In genomic region chr3:22947741-22948140, GRCh38 we compare ENCODE assay signal across 28 cellular contexts.
"Had no signal": no experiment of that assay in that cellular context is flagged by ENCODE, and none has a peak within 500 bp of the region (broad histone marks: within the 10 kb centered on the region; RNA-seq: fewer than 3 reads in every experiment).

No MANE protein-coding gene starts in this region.

- H3K9me3 ChIP-seq: body of pancreas, colonic mucosa, esophagus squamous epithelium, gastroesophageal sphincter had no signal

- H3K4me3 Mint-ChIP-seq: activated CD4-positive, alpha-beta memory T cell treated with anti-CD3 and anti-CD28 coated beads, Interleukin-2, amount 10 ng/mL, durations not matched to agents 7 days and 5 days; activated CD4-positive, alpha-beta T cell treated with anti-CD3 and anti-CD28 coated beads, Interleukin-2, amount 10 ng/mL, durations not matched to agents 7 days and 5 days; activated naive CD8-positive, alpha-beta T cell; activated T-cell treated with anti-CD3 and anti-CD28 coated beads, Interleukin-2, amount 50 U/mL, for 4 hours; activated T-helper 17 cell treated with anti-CD3 and anti-CD28 coated beads, Interleukin-2, amount 50 U/mL, for 72 hours; WTC11 had no signal

- H3K4me1 ChIP-seq: body of pancreas, colonic mucosa had no signal

- H3K27me3 ChIP-seq: body of pancreas, colonic mucosa, esophagus squamous epithelium, gastroesophageal sphincter had no signal

- H3K9me3 Mint-ChIP-seq: activated CD4-positive, alpha-beta memory T cell treated with anti-CD3 and anti-CD28 coated beads, Interleukin-2, amount 10 ng/mL, durations not matched to agents 7 days and 5 days; activated CD4-positive, alpha-beta T cell treated with anti-CD3 and anti-CD28 coated beads, Interleukin-2, amount 10 ng/mL, durations not matched to agents 7 days and 5 days had no signal

- DNase-seq: activated CD4-positive, alpha-beta memory T cell treated with anti-CD3 and anti-CD28 coated beads, Interleukin-2, amount 10 ng/mL, durations not matched to agents 7 days and 5 days; activated CD4-positive, alpha-beta T cell treated with anti-CD3 and anti-CD28 coated beads for 1 hour; activated CD4-positive, alpha-beta T cell treated with anti-CD3 and anti-CD28 coated beads for 4 hours; activated CD4-positive, alpha-beta T cell treated with anti-CD3 and anti-CD28 coated beads, Interleukin-2, amount 10 ng/mL, durations not matched to agents 7 days and 5 days; activated CD4-positive, alpha-beta T cell treated with anti-CD3 and anti-CD28 coated beads, Interleukin-2, amount 50 U/mL, for 4 hours; activated CD8-positive, alpha-beta memory T cell treated with anti-CD3 and anti-CD28 coated beads, Interleukin-2, amount 50 U/mL, for 48 hours; activated effector memory CD4-positive, alpha-beta T cell treated with Interleukin-2 at 50 U/mL for 16 hours; activated gamma-delta T cell treated with Interleukin-2 at 50 U/mL for 16 hours; activated naive CD4-positive, alpha-beta T cell treated with anti-CD3 and anti-CD28 coated beads, Interleukin-2, amount 50 U/mL, for 16 hours; activated naive CD4-positive, alpha-beta T cell treated with Interleukin-2 at 50 U/mL for 16 hours; activated T-cell treated with anti-CD3 and anti-CD28 coated beads for 4 hours; activated T-cell treated with anti-CD3 and anti-CD28 coated beads, Interleukin-2, amount 50 U/mL, for 4 hours; amniotic stem cell; aorta; body of pancreas; central memory CD4-positive, alpha-beta T cell; cerebellar nuclear complex; colonic mucosa; effector CD8-positive, alpha-beta T cell; esophagus squamous epithelium; foreskin melanocyte; T-helper 2 cell had no signal

- H3K36me3 Mint-ChIP-seq: activated naive CD8-positive, alpha-beta T cell had no signal

- H3K4me3 ChIP-seq: body of pancreas, colonic mucosa, esophagus squamous epithelium, gastroesophageal sphincter had no signal

- H3K27ac ChIP-seq: body of pancreas, colonic mucosa, epithelial cell of prostate, esophagus squamous epithelium, gastroesophageal sphincter, VCaP had no signal

- H3K36me3 ChIP-seq: colonic mucosa, esophagus squamous epithelium, gastroesophageal sphincter had no signal

- H3K27me3 Mint-ChIP-seq: activated CD4-positive, alpha-beta memory T cell treated with anti-CD3 and anti-CD28 coated beads, Interleukin-2, amount 10 ng/mL, durations not matched to agents 7 days and 5 days; activated CD4-positive, alpha-beta T cell treated with anti-CD3 and anti-CD28 coated beads, Interleukin-2, amount 10 ng/mL, durations not matched to agents 7 days and 5 days; activated naive CD8-positive, alpha-beta T cell; activated T-helper 17 cell treated with anti-CD3 and anti-CD28 coated beads, Interleukin-2, amount 50 U/mL, for 72 hours had no signal

- H3K4me1 Mint-ChIP-seq: activated CD4-positive, alpha-beta memory T cell treated with anti-CD3 and anti-CD28 coated beads, Interleukin-2, amount 10 ng/mL, durations not matched to agents 7 days and 5 days; activated CD4-positive, alpha-beta T cell treated with anti-CD3 and anti-CD28 coated beads, Interleukin-2, amount 10 ng/mL, durations not matched to agents 7 days and 5 days; activated T-helper 17 cell treated with anti-CD3 and anti-CD28 coated beads, Interleukin-2, amount 50 U/mL, for 72 hours had no signal

- H3K27ac Mint-ChIP-seq: activated CD4-positive, alpha-beta memory T cell treated with anti-CD3 and anti-CD28 coated beads, Interleukin-2, amount 10 ng/mL, durations not matched to agents 7 days and 5 days; activated CD4-positive, alpha-beta T cell treated with anti-CD3 and anti-CD28 coated beads, Interleukin-2, amount 10 ng/mL, durations not matched to agents 7 days and 5 days; activated naive CD8-positive, alpha-beta T cell; activated T-helper 17 cell treated with anti-CD3 and anti-CD28 coated beads, Interleukin-2, amount 50 U/mL, for 72 hours; WTC11 had no signal

- ATAC-seq: activated T-cell treated with anti-CD3 and anti-CD28 coated beads, Interleukin-2, amount 50 U/mL, for 4 hours; activated T-helper 17 cell treated with anti-CD3 and anti-CD28 coated beads, Interleukin-2, amount 50 U/mL, for 72 hours; body of pancreas; gastroesophageal sphincter; WTC11 had no signal
